ENCODE assay signal across 18 cellular contexts in genomic region chr6:138965971-138966370, GRCh38. TPM values are rescaled to one million over a fixed set of nuclear protein-coding genes. Genes with fewer than 3 reads are reported as not detected.
DNase-seq lines count a peak whose midpoint lies in the region; ATAC-seq, FAIRE-seq and TF ChIP-seq lines count a peak whose summit lies in the region.
"Had no signal": no experiment of that assay in that cellular context is flagged by ENCODE, and none has a peak within 500 bp of the region (broad histone marks: within the 10 kb centered on the region; RNA-seq: fewer than 3 reads in every experiment).

No MANE protein-coding gene starts in this region.

- no peaks in the 10 kb centered on the region for H3K9me3 Mint-ChIP-seq in endodermal cell
- H3K9me3 Mint-ChIP-seq: CD4-positive, alpha-beta T cell; HFFc6 had no signal

- H3K27ac Mint-ChIP-seq in endodermal cell = no peak overlapping the region
- H3K27ac Mint-ChIP-seq: CD4-positive, alpha-beta T cell; HFFc6 had no signal

- peaks cover 82% of the 10 kb centered on the region for H3K79me2 ChIP-seq in HepG2 (ENCODE audit: insufficient read depth, low read length)
- peaks cover 2% of the 10 kb centered on the region for H3K79me2 ChIP-seq in trophoblast cell (ENCODE audit: control insufficient read depth, insufficient read depth, low read length, poor library complexity)
- peaks cover 85% of the 10 kb centered on the region for H3K79me2 ChIP-seq in osteoblast (ENCODE audit: insufficient read depth, low read length)

- POLR2A ChIA-PET in HepG2 (lab: Yijun Ruan, JAX) = no interaction called here

- no peak overlapping the region for H3K4me2 ChIP-seq in HepG2 (ENCODE audit: low read depth, low read length)
- no peak overlapping the region for H3K4me2 ChIP-seq in trophoblast cell (ENCODE audit: low read length)
- no peak overlapping the region for H3K4me2 ChIP-seq in osteoblast (ENCODE audit: insufficient read depth, low read length)
- H3K4me2 ChIP-seq: A549 had no signal

- no peak overlapping the region for H4K91ac ChIP-seq in trophoblast cell (ENCODE audit: low read depth, low read length)

- H4K20me1 ChIP-seq in HepG2 (ENCODE audit: insufficient read depth, low read length) (no peaks in the 10 kb centered on the region; the same call in 1 of the 2 replicates), osteoblast (ENCODE audit: insufficient read depth, low read length) (no peaks in the 10 kb centered on the region)

- no peak for FAIRE-seq in HepG2 (lab: Jason Lieb, UNC)
- FAIRE-seq: A549, HTR-8/SVneo had no signal

- CTCF ChIA-PET in HepG2 (lab: Yijun Ruan, JAX; ENCODE audit: low intra/inter-chr PET ratio, low total read pairs) = no interaction called here

- no peak overlapping the region for H2AK5ac ChIP-seq in trophoblast cell (ENCODE audit: low read length)

- TF ChIP-seq CTCF in HepG2 (CRISPR knock-in tag; IDR thresholded peaks at IDR 0.05) (no peak), right lobe of liver (IDR thresholded peaks at IDR 0.05) (no peak), endodermal cell (conservative IDR thresholded peaks at IDR 0.05) (peak; percentile 22), osteoblast (IDR thresholded peaks at IDR 0.05; ENCODE audit: extremely low read depth, low read depth, low read length) (no peak)

- peak; percentile 23 for DNase-seq in NCI-H1105 treated with DMSO at 0.1 percent for 48 hours (lab: John Stamatoyannopoulos, UW)
- no peak for DNase-seq in NCI-H1105 (lab: John Stamatoyannopoulos, UW)
- DNase-seq in HepG2 (ENCODE audit: low spot score) = no peak
- DNase-seq in right lobe of liver = no peak
- no peak for DNase-seq in endodermal cell
- no peak for DNase-seq in trophoblast cell
- no peak for DNase-seq in osteoblast (ENCODE audit: insufficient read length, low spot score, missing footprints)
- DNase-seq in activated T-cell treated with anti-CD3 and anti-CD28 coated beads, Interleukin-2, amount 50 U/mL, for 1 hour = no peak
- DNase-seq: AML-193; Caco-2; CD4-positive, alpha-beta T cell; GM23248; HFFc6 had no signal

- no peak overlapping the region for H3K14ac ChIP-seq in trophoblast cell (ENCODE audit: low read length)

- in situ Hi-C loops in HepG2 (cut with HindIII; ENCODE audit: extremely low pct_ligation_motif_present, low pct_unique_long_range_greater_than_20kb) = no loop called here

- H3K27me3 ChIP-seq in HepG2 (ENCODE audit: control insufficient read depth in 1 of 2, insufficient read depth in 2 of 2, low read length in 2 of 2) (no peaks in the 10 kb centered on the region), right lobe of liver (no peaks in the 10 kb centered on the region), endodermal cell (ENCODE audit: control insufficient read depth, insufficient read depth, low read length, poor library complexity, severe bottlenecking) (no peaks in the 10 kb centered on the region), trophoblast cell (ENCODE audit: insufficient read depth, low read length) (no peaks in the 10 kb centered on the region), osteoblast (ENCODE audit: insufficient read depth, low read length) (no peaks in the 10 kb centered on the region)

- no peak overlapping the region for H3K4me3 ChIP-seq in HepG2 (replicated peaks in 1 of 3; ENCODE audit: insufficient read depth in 1 of 3, low read depth in 2 of 3, low read length in 3 of 3)
- H3K4me3 ChIP-seq in right lobe of liver = no peak overlapping the region
- no peak overlapping the region for H3K4me3 ChIP-seq in endodermal cell (ENCODE audit: low read length)
- H3K4me3 ChIP-seq in trophoblast cell (ENCODE audit: low read depth, low read length) = no peak overlapping the region
- no peak overlapping the region for H3K4me3 ChIP-seq in osteoblast (ENCODE audit: insufficient read depth, low read length)
- H3K4me3 ChIP-seq: A549, GM23248, HAP-1 had no signal

- no peak overlapping the region for H2BK120ac ChIP-seq in trophoblast cell (ENCODE audit: insufficient read depth, low read length, poor library complexity)

- no peaks in the 10 kb centered on the region for H3K79me1 ChIP-seq in trophoblast cell (ENCODE audit: low read length)

- no peak for TF ChIP-seq RAD21 in HepG2 (CRISPR knock-in tag; IDR thresholded peaks at IDR 0.05)

- H3K36me3 ChIP-seq in HepG2 (replicated peaks in 1 of 2; ENCODE audit: control insufficient read depth in 1 of 2, insufficient read depth in 2 of 2, low read length in 2 of 2) (no peaks in the 10 kb centered on the region), right lobe of liver (no peaks in the 10 kb centered on the region), endodermal cell (ENCODE audit: control insufficient read depth, insufficient read depth, low read length) (no peaks in the 10 kb centered on the region), trophoblast cell (ENCODE audit: control insufficient read depth in 1 of 2, insufficient read depth in 2 of 2, low read length in 2 of 2) (no peaks in the 10 kb centered on the region), osteoblast (ENCODE audit: insufficient read depth, low read length) (no peaks in the 10 kb centered on the region)
- H3K36me3 ChIP-seq: HAP-1 had no signal

- intact Hi-C loops in HepG2 (cut with micrococcal nuclease; ENCODE audit: unreplicated experiment) = no loop called here
- intact Hi-C loops in right lobe of liver (cut with DNase I) = no loop called here

- no peak overlapping the region for H4K12ac ChIP-seq in trophoblast cell (ENCODE audit: low read depth, low read length)

- H3K27me3 Mint-ChIP-seq in endodermal cell (ENCODE audit: insufficient read depth) = no peaks in the 10 kb centered on the region
- H3K27me3 Mint-ChIP-seq: CD4-positive, alpha-beta T cell had no signal

- H3K36me3 Mint-ChIP-seq in endodermal cell (ENCODE audit: low read depth) = no peaks in the 10 kb centered on the region

- no peak for TF ChIP-seq EP300 in HepG2 (IDR thresholded peaks at IDR 0.05; ENCODE audit: low read depth in 2 of 2, low read length in 2 of 2)
- TF ChIP-seq EP300 in HepG2 (CRISPR knock-in tag; IDR thresholded peaks at IDR 0.05; ENCODE audit: borderline replicate concordance) = no peak

- no peak overlapping the region for H2BK5ac ChIP-seq in trophoblast cell (ENCODE audit: low read depth, low read length, poor library complexity)

- H3K23ac ChIP-seq in trophoblast cell (ENCODE audit: low read length) = no peak overlapping the region

- no peak overlapping the region for H3K18ac ChIP-seq in trophoblast cell (ENCODE audit: low read length)

- 94% methylated on average over 2 of the region's 2 CpGs for WGBS in HepG2 (ENCODE audit: low lambda C conversion rate)
- WGBS in right lobe of liver (ENCODE audit: insufficient coverage, low coverage, low lambda C conversion rate, missing lambda C conversion rate) = 100% methylated on average over 1 of the region's 2 CpGs
- WGBS in endodermal cell (ENCODE audit: insufficient coverage in 1 of 2, insufficient read length in 1 of 2), 2 experiments = 91% methylated on average over 2 of the region's 2 CpGs; no CpG with 5 or more reads in 1 of the 2 experiments
- WGBS in trophoblast cell (ENCODE audit: extremely low coverage, insufficient coverage, insufficient read length) = no CpG with 5 or more reads among the region's 2 CpGs

- H2BK12ac ChIP-seq in trophoblast cell (ENCODE audit: low read length) = no peak overlapping the region

- H3K9me3 ChIP-seq in HepG2 (ENCODE audit: low read length) (no peaks in the 10 kb centered on the region), right lobe of liver (no peaks in the 10 kb centered on the region), endodermal cell (ENCODE audit: control insufficient read depth, low read length) (no peaks in the 10 kb centered on the region), trophoblast cell (ENCODE audit: insufficient read depth, low read depth, low read length) (no peaks in the 10 kb centered on the region), osteoblast (ENCODE audit: low read depth, low read length) (no peaks in the 10 kb centered on the region)
- H3K9me3 ChIP-seq: A549, Caco-2, HAP-1 had no signal

- H4K8ac ChIP-seq in trophoblast cell (ENCODE audit: low read depth, low read length) = no peak overlapping the region

- H3K9ac ChIP-seq in HepG2 (ENCODE audit: insufficient read depth, low read depth, low read length) = no peak overlapping the region
- no peak overlapping the region for H3K9ac ChIP-seq in endodermal cell (ENCODE audit: extremely low read depth, low read length, poor library complexity, severe bottlenecking)
- no peak overlapping the region for H3K9ac ChIP-seq in trophoblast cell (ENCODE audit: low read length)
- H3K9ac ChIP-seq: GM23248 had no signal

- peak overlapping the region; percentile 46 for H3K4ac ChIP-seq in trophoblast cell (ENCODE audit: low read depth, low read length)

- H2AFZ ChIP-seq in HepG2 (ENCODE audit: low read length) = no peak overlapping the region
- no peak overlapping the region for H2AFZ ChIP-seq in trophoblast cell (ENCODE audit: insufficient read depth, low read length, poor library complexity)
- no peak overlapping the region for H2AFZ ChIP-seq in osteoblast (ENCODE audit: low read length)
- H2AFZ ChIP-seq: GM23248 had no signal

- no TSS peak for BruUV-seq in HepG2 (replicated peaks; lab: Mats Ljungman, UMichigan)

- TF ChIP-seq POLR2A in HepG2 (IDR thresholded peaks at IDR 0.05; ENCODE audit: insufficient read depth in 1 of 2, low read depth in 2 of 2, low read length in 2 of 2) = no peak
- no peak for TF ChIP-seq POLR2A in right lobe of liver (IDR thresholded peaks at IDR 0.05)

- H3K4me1 Mint-ChIP-seq in endodermal cell = peaks cover 4% of the 10 kb centered on the region

- H3K4me1 ChIP-seq in HepG2 (ENCODE audit: insufficient read depth, low read length) (peaks cover 6% of the 10 kb centered on the region), right lobe of liver (peaks cover 0 to 20% (median 0%) of the 10 kb centered on the region in 4 donors), endodermal cell (ENCODE audit: control insufficient read depth, insufficient read depth, low read length) (peaks cover 2% of the 10 kb centered on the region), trophoblast cell (ENCODE audit: control insufficient read depth in 1 of 2, insufficient read depth in 2 of 2, low read length in 2 of 2) (no peaks in the 10 kb centered on the region), osteoblast (ENCODE audit: insufficient read depth, low read length) (peaks cover 20% of the 10 kb centered on the region)

- ATAC-seq in HepG2 (peak; percentile 62), right lobe of liver (no peak)

- H3K27ac ChIP-seq in HepG2 (ENCODE audit: extremely low read length, insufficient read depth, low read length) = no peak overlapping the region
- H3K27ac ChIP-seq in right lobe of liver = no peak overlapping the region
- no peak overlapping the region for H3K27ac ChIP-seq in endodermal cell (ENCODE audit: low read depth, low read length)
- H3K27ac ChIP-seq in trophoblast cell (ENCODE audit: low read depth, low read length) = no peak overlapping the region
- no peak overlapping the region for H3K27ac ChIP-seq in osteoblast (ENCODE audit: low read depth, low read length)
- H3K27ac ChIP-seq: 22Rv1, A549, C4-2B, GM23248 had no signal

- H3K4me3 Mint-ChIP-seq in endodermal cell = no peak overlapping the region
- H3K4me3 Mint-ChIP-seq: CD4-positive, alpha-beta T cell; HFFc6 had no signal

RNA-seq across cellular contexts. Expression of gene REPS1, which starts 22.1 kb away (rescaled TPM):
- total RNA-seq in HepG2 (2016; rRNA removed; fragmentation: Illumina TruSeq; extraction: Trizol) (36.7 and 38.3 TPM in 2 replicates), right lobe of liver (10 to 100 TPM; 17.0 to 68.0 (median 34.0) TPM), endodermal cell (10 to 100 TPM; 33.0 to 34.1 TPM), osteoblast (42.4 and 43.1 TPM in 2 replicates)
- total RNA-seq in HepG2 (2016; cell fraction: cytosol; rRNA removed; fragmentation: Illumina TruSeq; extraction: Trizol; ENCODE audit: low read depth) = 45.7 and 61.3 TPM in 2 replicates
- 37.3 and 38.7 TPM in 2 replicates for total RNA-seq in HepG2 (2016; cell fraction: insoluble cytoplasmic fraction; rRNA removed; fragmentation: Illumina TruSeq; extraction: Trizol)
- 33.6 and 33.7 TPM in 2 replicates for total RNA-seq in HepG2 (2016; cell fraction: membrane; rRNA removed; fragmentation: Illumina TruSeq; extraction: Trizol)
- total RNA-seq in HepG2 (2016; cell fraction: nucleus; rRNA removed; fragmentation: Illumina TruSeq; extraction: Trizol) = 34.9 and 38.2 TPM in 2 replicates
- polyA plus RNA-seq in HepG2 (2011; rRNA removed) = 35.2 and 36.4 TPM in 2 replicates
- polyA plus RNA-seq in HepG2 (2011; cell fraction: cytosol; rRNA removed) = 21.6 and 24.9 TPM in 2 replicates
- polyA plus RNA-seq in HepG2 (2011; cell fraction: nucleus; rRNA removed) = 28.2 and 29.2 TPM in 2 replicates
- 26.4 and 35.4 TPM in 2 replicates for polyA plus RNA-seq in HepG2 (2012)
- polyA plus RNA-seq in HepG2 (2016; cell fraction: cytosol; fragmentation: Illumina TruSeq; extraction: Trizol; ENCODE audit: low read depth) = 7.0 and 8.2 TPM in 2 replicates
- 42.5 and 47.8 TPM in 2 replicates for polyA plus RNA-seq in HepG2 (2016; cell fraction: insoluble cytoplasmic fraction; fragmentation: Illumina TruSeq; extraction: Trizol; ENCODE audit: low read depth)
- polyA plus RNA-seq in HepG2 (2016; cell fraction: membrane; fragmentation: Illumina TruSeq; extraction: Trizol; ENCODE audit: low read depth) = 24.4 and 27.4 TPM in 2 replicates
- 43.8 and 46.7 TPM in 2 replicates for polyA plus RNA-seq in HepG2 (2016; cell fraction: nucleus; fragmentation: Illumina TruSeq; extraction: Trizol; ENCODE audit: insufficient read depth, low read depth)
- polyA minus RNA-seq in HepG2 (2011; rRNA and poly(A)+ RNA removed; ENCODE audit: low replicate concordance) = 30.4 and 52.2 TPM in 2 replicates
- polyA minus RNA-seq in HepG2 (2011; cell fraction: cytosol; rRNA and poly(A)+ RNA removed) = 23.2 and 35.8 TPM in 2 replicates
- polyA minus RNA-seq in HepG2 (2011; cell fraction: nucleus; rRNA and poly(A)+ RNA removed) = 70.3 and 84.2 TPM in 2 replicates
- polyA plus RNA-seq in endodermal cell (2013, experiment 1 of 2) = 57.1 TPM
- 56.3 TPM for polyA plus RNA-seq in endodermal cell (2013, experiment 2 of 2)
- polyA plus RNA-seq in trophoblast cell (2013) = 51.8 and 52.2 TPM in 2 replicates
